In genomic region chr2:128321421-128321775, GRCh38 we compare ENCODE assay signal across 8 cellular contexts. TPM values are rescaled to one million over a fixed set of nuclear protein-coding genes. Genes with fewer than 3 reads are reported as not detected.
DNase-seq lines count a peak whose midpoint lies in the region; ATAC-seq lines count a peak whose summit lies in the region.

No MANE protein-coding gene starts in this region.

- peaks cover 24% of the 10 kb centered on the region for H3K27me3 Mint-ChIP-seq in activated CD8-positive, alpha-beta memory T cell treated with anti-CD3 and anti-CD28 coated beads, Interleukin-2, amount 10 ng/mL, durations not matched to agents 7 days and 5 days
- H3K27me3 Mint-ChIP-seq in stimulated activated memory B cell treated with anti-CD40 and anti-IgM and Interleukin-4, amounts not matched to agents 10 μg/mL and 1 μg/mL and 100 μg/mL, for 72 hours = peaks cover 8% of the 10 kb centered on the region

- no peaks in the 10 kb centered on the region for H3K9me3 Mint-ChIP-seq in activated CD8-positive, alpha-beta memory T cell treated with anti-CD3 and anti-CD28 coated beads, Interleukin-2, amount 10 ng/mL, durations not matched to agents 7 days and 5 days (ENCODE audit: low read depth)
- H3K9me3 Mint-ChIP-seq in stimulated activated memory B cell treated with anti-CD40 and anti-IgM and Interleukin-4, amounts not matched to agents 10 μg/mL and 1 μg/mL and 100 μg/mL, for 72 hours = no peaks in the 10 kb centered on the region

- peaks cover 12% of the 10 kb centered on the region for H3K4me1 Mint-ChIP-seq in activated CD8-positive, alpha-beta memory T cell treated with anti-CD3 and anti-CD28 coated beads, Interleukin-2, amount 10 ng/mL, durations not matched to agents 7 days and 5 days
- peaks cover 29% of the 10 kb centered on the region for H3K4me1 Mint-ChIP-seq in stimulated activated memory B cell treated with anti-CD40 and anti-IgM and Interleukin-4, amounts not matched to agents 10 μg/mL and 1 μg/mL and 100 μg/mL, for 72 hours

- H3K36me3 Mint-ChIP-seq in activated CD8-positive, alpha-beta memory T cell treated with anti-CD3 and anti-CD28 coated beads, Interleukin-2, amount 10 ng/mL, durations not matched to agents 7 days and 5 days = no peaks in the 10 kb centered on the region
- no peaks in the 10 kb centered on the region for H3K36me3 Mint-ChIP-seq in stimulated activated memory B cell treated with anti-CD40 and anti-IgM and Interleukin-4, amounts not matched to agents 10 μg/mL and 1 μg/mL and 100 μg/mL, for 72 hours

- CTCF ChIA-PET in activated CD8-positive, alpha-beta memory T cell treated with anti-CD3 and anti-CD28 coated beads, Interleukin-2, amount 10 ng/mL, durations not matched to agents 7 days and 5 days (lab: Charles Lee) = interaction anchor here (1.3 kb wide), 2 partner anchors 11 to 57 kb away, joined by 3 read pairs; no protein-coding TSS in a partner anchor

- H3K27ac Mint-ChIP-seq in activated CD8-positive, alpha-beta memory T cell treated with anti-CD3 and anti-CD28 coated beads, Interleukin-2, amount 10 ng/mL, durations not matched to agents 7 days and 5 days = no peak overlapping the region
- no peak overlapping the region for H3K27ac Mint-ChIP-seq in stimulated activated memory B cell treated with anti-CD40 and anti-IgM and Interleukin-4, amounts not matched to agents 10 μg/mL and 1 μg/mL and 100 μg/mL, for 72 hours

- no peak for ATAC-seq in activated CD8-positive, alpha-beta memory T cell treated with anti-CD3 and anti-CD28 coated beads, Interleukin-2, amount 10 ng/mL, durations not matched to agents 7 days and 5 days
- no peak for ATAC-seq in stimulated activated memory B cell treated with anti-CD40 and anti-IgM and Interleukin-4, amounts not matched to agents 10 μg/mL and 1 μg/mL and 100 μg/mL, for 72 hours
- ATAC-seq in HG02610 (IDR thresholded peaks at IDR 0.05; ENCODE audit: unreplicated experiment) = no peak

- H3K4me3 Mint-ChIP-seq in activated CD8-positive, alpha-beta memory T cell treated with anti-CD3 and anti-CD28 coated beads, Interleukin-2, amount 10 ng/mL, durations not matched to agents 7 days and 5 days = peak overlapping the region; percentile 53
- peak overlapping the region; percentile 75 for H3K4me3 Mint-ChIP-seq in stimulated activated memory B cell treated with anti-CD40 and anti-IgM and Interleukin-4, amounts not matched to agents 10 μg/mL and 1 μg/mL and 100 μg/mL, for 72 hours

- DNase-seq in DMS53 (lab: John Stamatoyannopoulos, UW) = peak; percentile 55
- DNase-seq in DMS53 treated with DMSO at 0.1 percent for 48 hours (lab: John Stamatoyannopoulos, UW; ENCODE audit: unreplicated experiment) = no peak
- peak; percentile 38 for DNase-seq in activated CD8-positive, alpha-beta memory T cell treated with anti-CD3 and anti-CD28 coated beads, Interleukin-2, amount 10 ng/mL, durations not matched to agents 7 days and 5 days
- DNase-seq in iPS-NIHi11 (ENCODE audit: low spot score) = peak; percentile 4
- DNase-seq in cerebellar cortex (ENCODE audit: low spot score) = no peak
- no peak for DNase-seq in glomerular visceral epithelial cell (ENCODE audit: extremely low spot score)

RNA-seq across cellular contexts. Expression of gene HS6ST1, which starts 2.7 kb away (rescaled TPM):
- 1 to 10 TPM; 7.0 to 8.6 TPM for total RNA-seq in activated CD8-positive, alpha-beta memory T cell treated with anti-CD3 and anti-CD28 coated beads, Interleukin-2, amount 10 ng/mL, durations not matched to agents 7 days and 5 days

Comparison
In these comparisons a context has a peak if more than half of its experiments do, and no peak if none do; other contexts are left out.
1. DNase-seq: peak in DMS53 (single experiment), activated CD8-positive, alpha-beta memory T cell treated with anti-CD3 and anti-CD28 coated beads, Interleukin-2, amount 10 ng/mL, durations not matched to agents 7 days and 5 days (single experiment) and iPS-NIHi11 (single experiment); none in DMS53 treated with DMSO at 0.1 percent for 48 hours (single experiment), cerebellar cortex (single experiment) and glomerular visceral epithelial cell (single experiment).